In genomic region chr1:25033030-25033827, GRCh38 we compare ENCODE assay signal across 12 cellular contexts.
DNase-seq lines count a peak whose midpoint lies in the region; FAIRE-seq and TF ChIP-seq lines count a peak whose summit lies in the region.
"Had no signal": no experiment of that assay in that cellular context is flagged by ENCODE, and none has a peak within 500 bp of the region (broad histone marks: within the 10 kb centered on the region; RNA-seq: fewer than 3 reads in every experiment).

No MANE protein-coding gene starts in this region.

- DNase-seq in SHP77 (lab: John Stamatoyannopoulos, UW) (peak; percentile 50 to 76), H1 (ENCODE audit: low read depth in 1 of 2, low spot score in 2 of 2) (no peak), H9 (no peak), mesenchymal stem cell (no peak), 8988T (no peak), kidney tubule cell (ENCODE audit: low spot score) (no peak)
- DNase-seq: NCI-H2227 treated with DMSO at 0.1 percent for 48 hours; stimulated activated CD4-positive, alpha-beta T cell treated with anti-CD3 and anti-CD28 coated beads, Interleukin-15, amount 100 ng/mL, for 24 hours had no signal

- 0 out of 4 replicates have a peak, but pooled peaks cover 0 to 2% of the 10 kb centered on the region in 2 experiments for H3K4me1 Mint-ChIP-seq in H9

- H3K27me3 ChIP-seq in BLaER1: no peaks in the 10 kb centered on the region
- H3K27me3 ChIP-seq in H1 (replicated peaks in 1 of 4; ENCODE audit: control insufficient read depth in 3 of 4, extremely low read depth in 1 of 4, insufficient read depth in 3 of 4, low read length in 3 of 4): no peaks in the 10 kb centered on the region
- H3K27me3 ChIP-seq in H9 (ENCODE audit: insufficient read depth, low read length): no peaks in the 10 kb centered on the region
- peaks cover 5 to 69% of the 10 kb centered on the region in 2 experiments for H3K27me3 ChIP-seq in mesenchymal stem cell (ENCODE audit: control insufficient read depth in 1 of 2, insufficient read depth in 1 of 2, low read length in 2 of 2)
- H3K27me3 ChIP-seq: pancreas had no signal

- WGBS in H1 (ENCODE audit: extremely low coverage in 1 of 2, insufficient coverage in 1 of 2, insufficient read length in 1 of 2, insufficient replicate concordance in 2 of 2, low coverage in 1 of 2, low lambda C conversion rate in 2 of 2, missing lambda C conversion rate in 1 of 2), 2 experiments: 90% methylated on average over 11 of the region's 12 CpGs; no CpG with 5 or more reads in 1 of the 2 experiments
- no CpG with 5 or more reads among the region's 12 CpGs for WGBS in H9 (ENCODE audit: extremely low coverage, insufficient read length, low lambda C conversion rate)
- 91% methylated on average over 12 of the region's 12 CpGs for WGBS in mesenchymal stem cell

- TF ChIP-seq CTCF in H1 (IDR thresholded peaks at IDR 0.05; ENCODE audit: control extremely low read depth in 1 of 3, insufficient read depth in 1 of 3, low read depth in 1 of 3, low read length in 3 of 3): no peak
- TF ChIP-seq CTCF in H9 (conservative IDR thresholded peaks at IDR 0.05): no peak

- no peak overlapping the region for H3K4me3 Mint-ChIP-seq in H9

- H2BK20ac ChIP-seq in H1 (ENCODE audit: low read length) (no peak overlapping the region), H9 (ENCODE audit: low read depth, low read length, poor library complexity, severe bottlenecking) (no peak overlapping the region)

- H3K79me2 ChIP-seq in H1 (ENCODE audit: control insufficient read depth in 1 of 2, insufficient read depth in 2 of 2, low read length in 2 of 2) (no peaks in the 10 kb centered on the region), H9 (ENCODE audit: insufficient read depth, low read length) (no peaks in the 10 kb centered on the region)

- H3K18ac ChIP-seq in H1 (ENCODE audit: extremely low read depth, low read length): no peak overlapping the region
- H3K18ac ChIP-seq in H9 (ENCODE audit: insufficient read length, low read depth, low read length): no peak overlapping the region
- H3K18ac ChIP-seq in mesenchymal stem cell (ENCODE audit: low read depth in 1 of 2, low read length in 2 of 2): no peak overlapping the region

- peaks cover 5% of the 10 kb centered on the region for H3K27me3 Mint-ChIP-seq in H9 (ENCODE audit: low read depth)

- peak overlapping the region; percentile 83 for H3K27ac ChIP-seq in BLaER1
- no peak overlapping the region for H3K27ac ChIP-seq in H1 (ENCODE audit: low read depth, low read length)
- H3K27ac ChIP-seq in H9 (ENCODE audit: insufficient read length, low read depth, low read length): no peak overlapping the region
- no peak overlapping the region for H3K27ac ChIP-seq in mesenchymal stem cell (ENCODE audit: low read length, poor library complexity, severe bottlenecking)

- H2BK5ac ChIP-seq in H1 (ENCODE audit: low read depth, low read length) (0 out of 2 replicates have a peak overlapping the region, but pooled peaks have one; percentile 16), H9 (ENCODE audit: insufficient read length, low read length) (no peak overlapping the region), mesenchymal stem cell (ENCODE audit: low read depth, low read length, poor library complexity, severe bottlenecking) (no peak overlapping the region)

- H2BK12ac ChIP-seq in H1 (ENCODE audit: low read depth, low read length) (peak overlapping the region; percentile 50; the same call in 1 of the 2 replicates), H9 (ENCODE audit: insufficient read length, low read depth, low read length) (no peak overlapping the region), mesenchymal stem cell (ENCODE audit: low read length in 2 of 2) (no peak overlapping the region)

- H3K79me1 ChIP-seq in H1 (ENCODE audit: low read depth, low read length) (no peaks in the 10 kb centered on the region), H9 (ENCODE audit: insufficient read depth, low read depth, low read length, poor library complexity, severe bottlenecking) (no peaks in the 10 kb centered on the region), mesenchymal stem cell (replicated peaks; ENCODE audit: low read length, poor library complexity, severe bottlenecking) (no peaks in the 10 kb centered on the region)

- TF ChIP-seq EP300 in H1 (IDR thresholded peaks at IDR 0.05; ENCODE audit: borderline replicate concordance in 1 of 2, low read depth in 2 of 2, low read length in 2 of 2): no peak

- H3K4me3 ChIP-seq in BLaER1: peak overlapping the region; percentile 31; the same call in 1 of the 2 replicates
- peak overlapping the region; percentile 18; the same call in 1 of the 2 replicates for H3K4me3 ChIP-seq in GM08714 (ENCODE audit: low read length)
- no peak overlapping the region for H3K4me3 ChIP-seq in H1 (ENCODE audit: extremely low read depth in 1 of 4, insufficient read depth in 2 of 4, low read depth in 3 of 4, low read length in 4 of 4)
- no peak overlapping the region for H3K4me3 ChIP-seq in mesenchymal stem cell (ENCODE audit: insufficient read depth in 1 of 2, low read depth in 1 of 2, low read length in 2 of 2)

- no peak overlapping the region for H3K27ac Mint-ChIP-seq in H9

- POLR2A ChIA-PET in H1 (lab: Charles Lee; ENCODE audit: partially characterized antibody): interaction anchor here (1.0 kb wide), 1 partner anchor 10 kb away, joined by 3 read pairs; no protein-coding TSS in a partner anchor

- H3K9me3 ChIP-seq in BLaER1 (no peaks in the 10 kb centered on the region), H1 (ENCODE audit: insufficient read depth in 2 of 2, low read depth in 1 of 2, low read length in 1 of 2) (no peaks in the 10 kb centered on the region; a peak in 1 of 4 replicates), H9 (ENCODE audit: control insufficient read depth, low read depth, low read length) (no peaks in the 10 kb centered on the region), mesenchymal stem cell (ENCODE audit: control insufficient read depth, low read length) (no peaks in the 10 kb centered on the region)
- H3K9me3 ChIP-seq: pancreas had no signal

- H3K56ac ChIP-seq in H1 (replicated peaks; ENCODE audit: insufficient read length, low read depth, low read length) (no peak overlapping the region), H9 (ENCODE audit: insufficient read length, low read depth, low read length) (no peak overlapping the region)

- H2BK120ac ChIP-seq in H1 (replicated peaks; ENCODE audit: low read depth, low read length) (no peak overlapping the region), H9 (ENCODE audit: low read depth, low read length, poor library complexity, severe bottlenecking) (no peak overlapping the region), mesenchymal stem cell (ENCODE audit: low read depth, low read length) (no peak overlapping the region)

- H4K91ac ChIP-seq in H1 (replicated peaks; ENCODE audit: insufficient read length, low read length) (no peak overlapping the region), H9 (ENCODE audit: insufficient read length, low read depth, low read length) (no peak overlapping the region), mesenchymal stem cell (ENCODE audit: low read length) (no peak overlapping the region)

- H4K5ac ChIP-seq in H1 (ENCODE audit: insufficient read length, low read depth, low read length) (no peak overlapping the region), H9 (ENCODE audit: insufficient read length, low read depth, low read length) (no peak overlapping the region)

- H4K8ac ChIP-seq in H1 (ENCODE audit: extremely low read depth, insufficient read depth, low read length) (no peak overlapping the region), H9 (replicated peaks; ENCODE audit: insufficient read length, low read depth, low read length) (no peak overlapping the region), mesenchymal stem cell (ENCODE audit: low read length) (no peak overlapping the region)

- H2AFZ ChIP-seq in H1 (ENCODE audit: low read length) (no peak overlapping the region), H9 (ENCODE audit: low read length) (no peak overlapping the region), mesenchymal stem cell (ENCODE audit: low read depth, low read length) (no peak overlapping the region)

- no peak overlapping the region for H2AK5ac ChIP-seq in H1 (ENCODE audit: low read depth, low read length)
- H2AK5ac ChIP-seq in H9 (ENCODE audit: insufficient read length, low read length): no peak overlapping the region
- no peak overlapping the region for H2AK5ac ChIP-seq in mesenchymal stem cell (ENCODE audit: low read length, severe bottlenecking)

- H3K4me2 ChIP-seq in BLaER1: peak overlapping the region; percentile 94
- H3K4me2 ChIP-seq in H1 (ENCODE audit: insufficient read depth in 1 of 2, low read depth in 2 of 2, low read length in 2 of 2): no peak overlapping the region
- no peak overlapping the region for H3K4me2 ChIP-seq in H9 (ENCODE audit: insufficient read depth, insufficient read length, low read length)
- H3K4me2 ChIP-seq in mesenchymal stem cell (ENCODE audit: low read length, poor library complexity, severe bottlenecking): no peak overlapping the region

- H4K20me1 ChIP-seq in BLaER1 (no peaks in the 10 kb centered on the region), H1 (replicated peaks in 1 of 2; ENCODE audit: control insufficient read depth in 1 of 2, insufficient read depth in 2 of 2, low read length in 2 of 2) (peaks cover 0 to 7% of the 10 kb centered on the region in 2 experiments), H9 (ENCODE audit: control insufficient read depth, insufficient read depth, insufficient read length) (no peaks in the 10 kb centered on the region)

- peaks cover 0 to 3% of the 10 kb centered on the region in 2 experiments; a peak in 1 of 5 replicates for H3K9me3 Mint-ChIP-seq in H9

- TF ChIP-seq RAD21 in H1 (IDR thresholded peaks at IDR 0.05 in 1 of 2, conservative IDR thresholded peaks at IDR 0.05 in 1 of 2; ENCODE audit: low read depth in 2 of 2, low read length in 2 of 2): no peak

- no peak overlapping the region for H3T11ph ChIP-seq in H9 (ENCODE audit: low read length)

- no peak for FAIRE-seq in H1 (lab: Jason Lieb, UNC)
- FAIRE-seq: colon, pancreas had no signal

- H3K4ac ChIP-seq in H1 (replicated peaks; ENCODE audit: insufficient read length, low read depth, low read length) (no peak overlapping the region), H9 (ENCODE audit: low read depth, low read length) (no peak overlapping the region), mesenchymal stem cell (ENCODE audit: low read depth in 1 of 2, low read length in 2 of 2) (no peak overlapping the region)

- CTCF ChIA-PET in H1 (lab: Charles Lee; ENCODE audit: partially characterized antibody): interaction anchor here (0.6 to 1.9 kb wide), 11 partner anchors 12 to 213 kb away, joined by 3 to 7 read pairs (median 4); no protein-coding TSS in a partner anchor

- peaks cover 9% of the 10 kb centered on the region for H3K23me2 ChIP-seq in H1 (ENCODE audit: low read depth, low read length)
- no peaks in the 10 kb centered on the region for H3K23me2 ChIP-seq in H9 (ENCODE audit: insufficient read length, low read depth, low read length, poor library complexity, severe bottlenecking)

- H3K36me3 ChIP-seq in BLaER1: no peaks in the 10 kb centered on the region
- H3K36me3 ChIP-seq in H1 (ENCODE audit: control insufficient read depth in 2 of 4, insufficient read depth in 4 of 4, low read length in 3 of 4): no peaks in the 10 kb centered on the region
- H3K36me3 ChIP-seq in mesenchymal stem cell (ENCODE audit: control insufficient read depth in 1 of 2, insufficient read depth in 2 of 2, low read depth in 1 of 2, low read length in 2 of 2): no peaks in the 10 kb centered on the region
- H3K36me3 ChIP-seq: pancreas had no signal

- no peak for TF ChIP-seq POLR2A in H1 (IDR thresholded peaks at IDR 0.05; ENCODE audit: control extremely low read depth in 1 of 2, low read depth in 2 of 2, low read length in 2 of 2)

- no peak overlapping the region for H3K14ac ChIP-seq in H1 (ENCODE audit: insufficient read length)
- H3K14ac ChIP-seq in H9 (ENCODE audit: insufficient read depth, low read length): no peak overlapping the region
- no peak overlapping the region for H3K14ac ChIP-seq in mesenchymal stem cell (ENCODE audit: low read length in 2 of 2)

- H3K4me1 ChIP-seq in BLaER1 (peaks cover 83% of the 10 kb centered on the region), H1 (replicated peaks in 1 of 4; ENCODE audit: control insufficient read depth in 3 of 4, insufficient read depth in 4 of 4, low read length in 3 of 4) (peaks cover 0 to 3% (median under 1%) of the 10 kb centered on the region in 4 experiments; a peak in 2 of 7 replicates), H9 (ENCODE audit: insufficient read depth, low read length) (no peaks in the 10 kb centered on the region), mesenchymal stem cell (ENCODE audit: control insufficient read depth, insufficient read depth, low read depth, low read length) (peaks cover 10% of the 10 kb centered on the region)
- H3K4me1 ChIP-seq: pancreas had no signal

- peak overlapping the region; percentile 67 for H3K9ac ChIP-seq in BLaER1
- H3K9ac ChIP-seq in H1 (replicated peaks in 1 of 4; ENCODE audit: extremely low read depth in 1 of 4, low read depth in 3 of 4, low read length in 3 of 4): no peak overlapping the region
- H3K9ac ChIP-seq in H9 (ENCODE audit: extremely low read depth, insufficient read length, low read length): no peak overlapping the region
- H3K9ac ChIP-seq in mesenchymal stem cell (ENCODE audit: low read length): no peak overlapping the region

- H3K23ac ChIP-seq in H1 (ENCODE audit: insufficient read length) (no peak overlapping the region), H9 (ENCODE audit: insufficient read length, low read depth, low read length) (no peak overlapping the region), mesenchymal stem cell (ENCODE audit: low read length in 2 of 2) (no peak overlapping the region)

- H3K36me3 Mint-ChIP-seq in H9 (ENCODE audit: insufficient read depth in 1 of 3, low read depth in 3 of 3): no peaks in the 10 kb centered on the region

- H2BK15ac ChIP-seq in H1 (ENCODE audit: low read length): peak overlapping the region; percentile 53; the same call in 1 of the 2 replicates
- H2BK15ac ChIP-seq in H9 (ENCODE audit: low read depth, low read length): no peak overlapping the region
- H2BK15ac ChIP-seq in mesenchymal stem cell (ENCODE audit: low read depth, poor library complexity, severe bottlenecking): no peak overlapping the region

Comparison
In these comparisons a context has a peak if more than half of its experiments do, and no peak if none do; other contexts are left out.
1. H3K4me3 ChIP-seq: peak in BLaER1 (single experiment) and GM08714 (single experiment); none in H1 (0 of 4) and mesenchymal stem cell (0 of 2).
2. DNase-seq: peak in SHP77 (2 of 2); none in H1 (0 of 2), H9 (single experiment), mesenchymal stem cell (single experiment), 8988T (single experiment) and kidney tubule cell (single experiment).